Comparison of ENCODE assay signal across 19 cellular contexts in genomic region chr1:74728736-74729135, GRCh38. TPM values are rescaled to one million over a fixed set of nuclear protein-coding genes. Genes with fewer than 3 reads are reported as not detected.
"Had no signal": no experiment of that assay in that cellular context is flagged by ENCODE, and none has a peak within 500 bp of the region (broad histone marks: within the 10 kb centered on the region; RNA-seq: fewer than 3 reads in every experiment).

No MANE protein-coding gene starts in this region.

- H3K27me3 ChIP-seq: brain microvascular endothelial cell, heart left ventricle had no signal

- H3K36me3 ChIP-seq: brain microvascular endothelial cell had no signal

- H3K27ac ChIP-seq: brain microvascular endothelial cell, psoas muscle had no signal

- DNase-seq: activated CD4-positive, alpha-beta memory T cell treated with anti-CD3 and anti-CD28 coated beads for 36 hours; activated CD4-positive, alpha-beta T cell treated with anti-CD3 and anti-CD28 coated beads for 36 hours; activated CD8-positive, alpha-beta memory T cell treated with anti-CD3 and anti-CD28 coated beads, Interleukin-2, amount 10 ng/mL, durations not matched to agents 7 days and 5 days; activated effector memory CD4-positive, alpha-beta T cell treated with anti-CD3 and anti-CD28 coated beads, Interleukin-2, amount 50 U/mL, for 16 hours; activated T-cell treated with anti-CD3 and anti-CD28 coated beads, Interleukin-2, amount 50 U/mL, for 1 hour; amygdala; brain microvascular endothelial cell; dermis blood vessel endothelial cell; foreskin melanocyte; heart left ventricle; left colon; psoas muscle; T-helper 2 cell had no signal

- H3K9me3 ChIP-seq: psoas muscle had no signal

- H3K4me3 ChIP-seq: heart left ventricle, psoas muscle had no signal

- ATAC-seq: activated CD4-positive, alpha-beta T cell treated with anti-CD3 and anti-CD28 coated beads for 36 hours; activated CD8-positive, alpha-beta memory T cell treated with anti-CD3 and anti-CD28 coated beads, Interleukin-2, amount 10 ng/mL, durations not matched to agents 7 days and 5 days; heart left ventricle; left colon; psoas muscle; stimulated activated effector memory CD8-positive, alpha-beta T cell treated with anti-CD3 and anti-CD28 coated beads, Interleukin-12 subunit alpha, Interleukin-12 subunit beta, amount 100 ng/mL, for 72 hours had no signal

- FAIRE-seq: islet of Langerhans had no signal

RNA-seq across cellular contexts. Expression of gene ERICH3, which starts 55.1 kb away (rescaled TPM):
- total RNA-seq: activated CD4-positive, alpha-beta memory T cell treated with anti-CD3 and anti-CD28 coated beads for 36 hours; activated CD4-positive, alpha-beta T cell treated with anti-CD3 and anti-CD28 coated beads for 36 hours; epithelial cell of proximal tubule; lung microvascular endothelial cell; neural crest cell; osteocyte had no signal
